Comparison of ENCODE assay signal across 8 cellular contexts in the genomic region with DNA sequence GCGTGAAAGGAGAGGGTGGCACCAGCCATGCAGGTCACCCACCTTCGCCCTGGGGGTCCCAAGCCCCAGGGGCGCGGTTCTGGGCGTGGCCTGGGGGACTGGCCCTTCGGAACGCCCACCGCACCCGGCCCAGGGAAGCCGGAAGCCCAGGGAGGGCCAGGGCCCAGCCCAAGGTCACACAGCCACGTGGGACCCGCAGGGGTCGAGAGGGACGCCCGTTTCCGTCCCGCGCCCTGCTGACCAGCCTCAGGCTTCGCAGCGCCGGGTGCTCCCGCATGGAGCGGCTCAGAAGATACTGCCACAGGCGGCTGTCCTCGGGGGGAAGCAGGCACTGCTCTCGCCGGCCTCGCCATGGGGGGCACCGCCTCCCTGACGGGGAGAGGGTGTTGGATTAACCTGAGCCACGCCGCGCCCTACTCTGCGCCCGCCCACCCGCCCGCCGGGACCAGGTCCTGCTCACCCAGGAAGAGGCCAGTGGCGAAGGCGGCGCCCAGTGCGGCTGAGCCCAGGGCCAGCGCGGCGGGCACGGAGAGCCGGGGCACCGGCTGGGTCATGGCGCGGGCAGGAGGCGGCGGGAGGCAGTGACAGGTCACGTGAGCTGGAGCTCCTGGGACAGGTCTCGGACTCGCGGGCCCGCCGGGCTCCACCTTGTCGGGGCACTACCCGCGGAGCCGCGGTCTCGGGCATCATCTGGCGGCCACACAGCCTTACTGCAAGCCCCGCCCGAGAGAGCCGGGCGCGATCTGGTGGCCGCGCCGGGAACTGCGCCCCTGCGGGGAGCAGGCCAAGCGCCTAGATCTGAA. TPM values are rescaled to one million over a fixed set of nuclear protein-coding genes. Genes with fewer than 3 reads are reported as not detected.
DNase-seq lines count a peak whose midpoint lies in the region; ATAC-seq and TF ChIP-seq lines count a peak whose summit lies in the region.

TSS of gene COMTD1 (minus strand) at position 583 of the 803 bp plus-strand sequence. CDS start at position 554, 29 bp downstream.

- DNase-seq in C1 segment of cervical spinal cord (lab: John Stamatoyannopoulos, UW), result peak; percentile 40 to 92 (median 81)
- peak; percentile 87 for DNase-seq in GM19240 (ENCODE audit: insufficient read length, low spot score)
- peak; percentile 73 to 94 for DNase-seq in NCI-H526 (lab: John Stamatoyannopoulos, UW)
- peak; percentile 93 for DNase-seq in activated CD4-positive, alpha-beta T cell treated with anti-CD3 and anti-CD28 coated beads, Interleukin-2, amount 50 U/mL, for 1 hour
- peak; percentile 66 for DNase-seq in cortex of kidney (lab: John Stamatoyannopoulos, UW)
- DNase-seq in left lung, result peak; percentile 96 to 100
- DNase-seq in stimulated activated CD4-positive, alpha-beta T cell treated with anti-CD3 and anti-CD28 coated beads, Interleukin-2, amount 100 ng/mL, for 4 hours (ENCODE audit: low read depth), result peak; percentile 89

- intact Hi-C loops in left lung (cut with DNase I), result loop anchor here in 1 of 2 donors (10.0 kb wide), 1 partner anchor 131 kb away; a partner anchor contains a TSS

- H3K27me3 ChIP-seq in left lung, result no peaks in the 10 kb centered on the region

- peak; percentile 67 for ATAC-seq in HG03457 (IDR thresholded peaks at IDR 0.05; ENCODE audit: unreplicated experiment)
- ATAC-seq in left lung, result peak; percentile 89

- peak; percentile 100 for TF ChIP-seq CTCF in left lung (IDR thresholded peaks at IDR 0.05)

- H3K4me3 ChIP-seq in left lung, result peak within 1 kb of the TSS; percentile 88 to 95

- peaks cover 5 to 20% of the 10 kb centered on the region in 2 donors for H3K4me1 ChIP-seq in left lung

- H3K9me3 ChIP-seq in left lung, result no peaks in the 10 kb centered on the region

- H3K36me3 ChIP-seq in left lung, result peaks cover 0 to 24% of the 10 kb centered on the region in 2 donors

- peak within 1 kb of the TSS; percentile 75 to 86 for H3K27ac ChIP-seq in left lung

RNA-seq across cellular contexts. Expression of gene COMTD1, which starts in this region (rescaled TPM):
- total RNA-seq in left lung, result 10 to 100 TPM; 18.6 to 26.5 TPM

Comparison
In these comparisons a context has a peak if more than half of its experiments do, and no peak if none do; other contexts are left out.
1. Peak in every context shown above with its lines: DNase-seq, ATAC-seq, H3K4me3 ChIP-seq and H3K27ac ChIP-seq.